In genomic region chr9:75889577-75889976, GRCh38 we compare ENCODE assay signal across 8 cellular contexts. TPM values are rescaled to one million over a fixed set of nuclear protein-coding genes. Genes with fewer than 3 reads are reported as not detected.
DNase-seq lines count a peak whose midpoint lies in the region; ATAC-seq and TF ChIP-seq lines count a peak whose summit lies in the region.

No MANE protein-coding gene starts in this region.

- peak overlapping the region; percentile 63; the same call in 1 of the 2 replicates for H3K9ac ChIP-seq in iPS-20b (ENCODE audit: low read depth, low read length)

- POLR2A ChIA-PET in activated CD4-positive, alpha-beta T cell treated with anti-CD3 and anti-CD28 coated beads for 36 hours (lab: Charles Lee) = no interaction called here

- TF ChIP-seq EP300 in stomach (IDR thresholded peaks at IDR 0.05) = no peak

- DNase-seq in activated CD4-positive, alpha-beta T cell treated with anti-CD3 and anti-CD28 coated beads for 36 hours = peak; percentile 28
- no peak for DNase-seq in activated CD4-positive, alpha-beta T cell treated with anti-CD3 and anti-CD28 coated beads for 1 hour
- no peak for DNase-seq in activated T-helper 2 cell treated with anti-CD3 and anti-CD28 coated beads, Interferon-gamma antibody, Interleukin-2, Interleukin-4, amounts not matched to agents 10 μg/mL and 5 μg/mL and 100 μg/mL, durations not matched to agents 14 hours and 24 hours and 36 hours (ENCODE audit: low spot score)
- DNase-seq in stomach (no peak), NCI-H2227 (lab: John Stamatoyannopoulos, UW; ENCODE audit: unreplicated experiment) (no peak), mesenteric fat pad (ENCODE audit: low spot score) (no peak)

- no peaks in the 10 kb centered on the region for H3K9me3 Mint-ChIP-seq in activated CD4-positive, alpha-beta T cell treated with anti-CD3 and anti-CD28 coated beads for 36 hours (ENCODE audit: low read depth)
- H3K9me3 Mint-ChIP-seq in activated T-helper 2 cell treated with anti-CD3 and anti-CD28 coated beads, Interferon-gamma antibody, Interleukin-2, Interleukin-4, amounts not matched to agents 10 μg/mL and 5 μg/mL and 100 μg/mL, durations not matched to agents 14 hours and 24 hours and 36 hours = no peaks in the 10 kb centered on the region

- H3K9me3 ChIP-seq in iPS-20b (ENCODE audit: insufficient read depth, low read depth, low read length) (no peaks in the 10 kb centered on the region), stomach (no peaks in the 10 kb centered on the region)

- WGBS in stomach, 5 donors = 2 to 7% (median 4%) methylated on average over 7 of the region's 7 CpGs

- intact Hi-C loops in activated CD4-positive, alpha-beta T cell treated with anti-CD3 and anti-CD28 coated beads for 36 hours (cut with DNase I, micrococcal nuclease) = no loop called here
- intact Hi-C loops in activated T-helper 2 cell treated with anti-CD3 and anti-CD28 coated beads, Interferon-gamma antibody, Interleukin-2, Interleukin-4, amounts not matched to agents 10 μg/mL and 5 μg/mL and 100 μg/mL, durations not matched to agents 14 hours and 24 hours and 36 hours (cut with micrococcal nuclease) = no loop called here
- intact Hi-C loops in stomach (cut with DNase I; ENCODE audit: low total_unique reads) = no loop called here

- H3K36me3 ChIP-seq in iPS-20b (ENCODE audit: insufficient read depth, low read depth, low read length) (no peaks in the 10 kb centered on the region), stomach (no peaks in the 10 kb centered on the region)

- ATAC-seq in activated CD4-positive, alpha-beta T cell treated with anti-CD3 and anti-CD28 coated beads for 36 hours = no peak
- no peak for ATAC-seq in HG03565 (IDR thresholded peaks at IDR 0.05; ENCODE audit: unreplicated experiment)

- CTCF ChIA-PET in activated CD4-positive, alpha-beta T cell treated with anti-CD3 and anti-CD28 coated beads for 36 hours (lab: Charles Lee) = interaction anchor here (0.7 to 1.2 kb wide), 2 partner anchors 43 to 97 kb away, joined by 3 read pairs; no protein-coding TSS in a partner anchor

- H3K4me1 ChIP-seq in iPS-20b (ENCODE audit: insufficient read depth, low read length) (peaks cover 17% of the 10 kb centered on the region), stomach (peaks cover 19 to 36% (median 30%) of the 10 kb centered on the region in 4 donors)

- H3K27ac Mint-ChIP-seq in activated CD4-positive, alpha-beta T cell treated with anti-CD3 and anti-CD28 coated beads for 36 hours = peak overlapping the region; percentile 72
- H3K27ac Mint-ChIP-seq in activated T-helper 2 cell treated with anti-CD3 and anti-CD28 coated beads, Interferon-gamma antibody, Interleukin-2, Interleukin-4, amounts not matched to agents 10 μg/mL and 5 μg/mL and 100 μg/mL, durations not matched to agents 14 hours and 24 hours and 36 hours = no peak overlapping the region

- no peak for TF ChIP-seq POLR2A in stomach (IDR thresholded peaks at IDR 0.05)

- H3K4me3 ChIP-seq in iPS-20b (ENCODE audit: low read length) (peak overlapping the region; percentile 82), stomach (peak overlapping the region; percentile 61 to 81 (median 76))

- H3K27ac ChIP-seq in iPS-20b (ENCODE audit: low read length) = no peak overlapping the region
- peak overlapping the region in 4 of 5 donors; percentile 76 to 89 (median 84) for H3K27ac ChIP-seq in stomach

- peak overlapping the region; percentile 93 for H3K4me3 Mint-ChIP-seq in activated CD4-positive, alpha-beta T cell treated with anti-CD3 and anti-CD28 coated beads for 36 hours
- H3K4me3 Mint-ChIP-seq in activated T-helper 2 cell treated with anti-CD3 and anti-CD28 coated beads, Interferon-gamma antibody, Interleukin-2, Interleukin-4, amounts not matched to agents 10 μg/mL and 5 μg/mL and 100 μg/mL, durations not matched to agents 14 hours and 24 hours and 36 hours (ENCODE audit: low read depth) = peak overlapping the region; percentile 86

- H3K4me1 Mint-ChIP-seq in activated CD4-positive, alpha-beta T cell treated with anti-CD3 and anti-CD28 coated beads for 36 hours = peaks cover 29% of the 10 kb centered on the region
- H3K4me1 Mint-ChIP-seq in activated T-helper 2 cell treated with anti-CD3 and anti-CD28 coated beads, Interferon-gamma antibody, Interleukin-2, Interleukin-4, amounts not matched to agents 10 μg/mL and 5 μg/mL and 100 μg/mL, durations not matched to agents 14 hours and 24 hours and 36 hours (ENCODE audit: low read depth) = peaks cover 24% of the 10 kb centered on the region

- no peaks in the 10 kb centered on the region for H3K36me3 Mint-ChIP-seq in activated CD4-positive, alpha-beta T cell treated with anti-CD3 and anti-CD28 coated beads for 36 hours (ENCODE audit: low read depth)
- no peaks in the 10 kb centered on the region for H3K36me3 Mint-ChIP-seq in activated T-helper 2 cell treated with anti-CD3 and anti-CD28 coated beads, Interferon-gamma antibody, Interleukin-2, Interleukin-4, amounts not matched to agents 10 μg/mL and 5 μg/mL and 100 μg/mL, durations not matched to agents 14 hours and 24 hours and 36 hours (ENCODE audit: low read depth)

- H3K27me3 Mint-ChIP-seq in activated CD4-positive, alpha-beta T cell treated with anti-CD3 and anti-CD28 coated beads for 36 hours = peaks cover 4% of the 10 kb centered on the region
- H3K27me3 Mint-ChIP-seq in activated T-helper 2 cell treated with anti-CD3 and anti-CD28 coated beads, Interferon-gamma antibody, Interleukin-2, Interleukin-4, amounts not matched to agents 10 μg/mL and 5 μg/mL and 100 μg/mL, durations not matched to agents 14 hours and 24 hours and 36 hours (ENCODE audit: low read depth) = peaks cover 58% of the 10 kb centered on the region

- peaks cover 52% of the 10 kb centered on the region for H3K27me3 ChIP-seq in iPS-20b (ENCODE audit: insufficient read depth, low read length)
- H3K27me3 ChIP-seq in stomach = peaks cover 0 to 33% (median 22%) of the 10 kb centered on the region in 3 donors

- TF ChIP-seq CTCF in stomach (IDR thresholded peaks at IDR 0.05) = no peak

RNA-seq across cellular contexts. Expression of gene PCSK5, which starts 0.9 kb away (rescaled TPM):
- 1 to 10 TPM; 3.0 to 3.1 TPM for total RNA-seq in activated CD4-positive, alpha-beta T cell treated with anti-CD3 and anti-CD28 coated beads for 36 hours
- 1.5 TPM in 2 replicates for total RNA-seq in activated T-helper 2 cell treated with anti-CD3 and anti-CD28 coated beads, Interferon-gamma antibody, Interleukin-2, Interleukin-4, amounts not matched to agents 10 μg/mL and 5 μg/mL and 100 μg/mL, durations not matched to agents 14 hours and 24 hours and 36 hours
- 10 to 100 TPM in 3 of 5 donors, 1 to 10 TPM in 2; 1.8 to 86.3 (median 14.7) TPM for total RNA-seq in stomach
- 1 to 10 TPM in 1 of 3 donors, under 1 TPM in 2; 0.37 to 1.0 (median 0.61) TPM for polyA plus RNA-seq in stomach
- 79.6 TPM for total RNA-seq in mesenteric fat pad
